ENCODE assay signal across 8 cellular contexts in the genomic region with DNA sequence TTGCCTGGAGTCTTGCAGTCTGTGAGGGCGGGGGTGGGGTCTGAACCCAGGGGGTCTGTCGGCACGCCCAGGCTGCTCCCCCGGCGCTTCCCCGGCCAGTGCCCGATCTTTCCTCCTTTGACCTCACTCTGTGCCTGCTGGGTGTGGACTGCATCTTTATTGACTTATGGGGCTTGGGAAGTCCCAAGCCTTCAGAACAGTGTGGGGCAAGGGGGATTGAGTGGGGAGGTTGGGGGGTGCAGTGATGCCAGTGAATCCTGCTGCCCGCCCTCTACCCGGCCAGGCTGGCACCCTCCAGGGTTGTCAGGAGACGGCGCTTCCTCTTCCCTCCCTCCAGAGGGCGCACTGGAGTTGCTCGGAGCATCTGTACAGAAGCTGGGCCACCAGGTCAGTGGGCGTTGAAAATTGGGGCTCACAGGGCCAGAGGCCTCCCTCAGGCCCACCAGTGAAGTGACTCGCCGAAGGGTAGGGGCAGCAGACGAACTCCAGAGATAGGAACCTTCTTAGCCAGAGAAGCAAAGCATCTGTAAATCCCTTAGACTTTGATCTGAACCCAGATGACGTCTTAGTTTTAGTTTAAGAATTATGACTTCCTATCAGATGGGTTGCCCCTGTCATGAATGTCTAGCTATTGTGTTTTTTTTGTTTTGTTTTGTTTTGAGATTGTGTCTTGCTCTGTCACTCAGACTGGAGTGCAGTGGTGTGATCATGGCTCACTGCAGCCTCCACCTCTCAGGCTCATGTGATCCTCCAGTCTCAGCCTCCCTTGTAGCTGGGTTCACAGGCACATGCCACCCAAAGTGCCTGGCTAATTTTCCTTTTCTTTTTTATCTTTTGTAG.
DNase-seq lines count a peak whose midpoint lies in the region; ATAC-seq and TF ChIP-seq lines count a peak whose summit lies in the region.

No MANE protein-coding gene starts in this region.

- H3K27ac ChIP-seq in DOHH2 (ENCODE audit: low read depth, low read length) (no peak overlapping the region), colonic mucosa (no peak overlapping the region), mesendoderm (ENCODE audit: low read depth, low read length) (no peak overlapping the region), substantia nigra (ENCODE audit: low read depth, low read length, poor library complexity, severe bottlenecking) (no peak overlapping the region)

- H3K79me2 ChIP-seq in DOHH2 (ENCODE audit: control insufficient read depth, low read length) = no peaks in the 10 kb centered on the region
- no peaks in the 10 kb centered on the region for H3K79me2 ChIP-seq in mesendoderm (ENCODE audit: control insufficient read depth, insufficient read depth, low read length)

- H3K56ac ChIP-seq in mesendoderm (ENCODE audit: low read length) = no peak overlapping the region

- no peaks in the 10 kb centered on the region for H3K9me2 ChIP-seq in DOHH2 (replicated peaks; ENCODE audit: control insufficient read depth, low read length)

- H3K4me3 ChIP-seq in DOHH2 (ENCODE audit: low read length) = no peak overlapping the region
- no peak overlapping the region for H3K4me3 ChIP-seq in colonic mucosa
- H3K4me3 ChIP-seq in mesendoderm (ENCODE audit: low read length) = no peak overlapping the region

- H3K23ac ChIP-seq in mesendoderm (ENCODE audit: low read length) = no peak overlapping the region

- no peak for ATAC-seq in GM21390 (IDR thresholded peaks at IDR 0.05; ENCODE audit: unreplicated experiment)

- H3K36me3 ChIP-seq in DOHH2 (ENCODE audit: control insufficient read depth, low read length) = no peaks in the 10 kb centered on the region
- no peaks in the 10 kb centered on the region for H3K36me3 ChIP-seq in colonic mucosa
- H3K36me3 ChIP-seq in mesendoderm (ENCODE audit: control insufficient read depth, insufficient read depth, low read length) = no peaks in the 10 kb centered on the region

- H4K8ac ChIP-seq in mesendoderm (ENCODE audit: low read depth, low read length) = no peak overlapping the region

- H3K9ac ChIP-seq in colonic mucosa (ENCODE audit: low read depth in 2 of 2, low read length in 2 of 2) (no peak overlapping the region), mesendoderm (ENCODE audit: low read length) (no peak overlapping the region)

- H4K5ac ChIP-seq in mesendoderm (ENCODE audit: low read length) = no peak overlapping the region

- H3K18ac ChIP-seq in mesendoderm (ENCODE audit: low read length) = no peak overlapping the region

- no peaks in the 10 kb centered on the region for H3K79me1 ChIP-seq in mesendoderm (ENCODE audit: low read length)

- H2AK5ac ChIP-seq in mesendoderm (ENCODE audit: low read length) = no peak overlapping the region

- H2BK5ac ChIP-seq in mesendoderm (ENCODE audit: low read length) = no peak overlapping the region

- H3K27me3 ChIP-seq in DOHH2 (ENCODE audit: control insufficient read depth, low read length) = peaks cover 2% of the 10 kb centered on the region; the same call in 1 of the 2 replicates
- H3K27me3 ChIP-seq in colonic mucosa = no peaks in the 10 kb centered on the region
- no peaks in the 10 kb centered on the region for H3K27me3 ChIP-seq in mesendoderm (ENCODE audit: insufficient read depth, low read length, poor library complexity)

- H3K9me3 ChIP-seq in DOHH2 (ENCODE audit: control insufficient read depth, insufficient read depth, low read length) (no peaks in the 10 kb centered on the region), colonic mucosa (no peaks in the 10 kb centered on the region)

- DNase-seq in LHCN-M2 (ENCODE audit: low read depth) = peak; percentile 30
- peak; percentile 20 for DNase-seq in activated CD4-positive, CD25-positive, alpha-beta regulatory T cell treated with anti-CD3 and anti-CD28 coated beads, Interleukin-2, amount 50 U/mL, for 16 hours (ENCODE audit: low read depth, low spot score)
- peak; percentile 75 for DNase-seq in colonic mucosa
- peak; percentile 53 for DNase-seq in mesendoderm
- DNase-seq in substantia nigra (lab: John Stamatoyannopoulos, UW) = peak in 36 of 49 donors; percentile 8 to 70 (median 42)
- no peak for DNase-seq in mesenteric fat pad (ENCODE audit: low spot score)

- no peaks in the 10 kb centered on the region for H3F3A ChIP-seq in DOHH2 (ENCODE audit: control insufficient read depth, insufficient read depth)

- H3K4ac ChIP-seq in mesendoderm (ENCODE audit: low read depth, low read length) = no peak overlapping the region

- no CpG with 5 or more reads among the region's 18 CpGs for WGBS in mesendoderm (ENCODE audit: extremely low coverage, insufficient coverage, low lambda C conversion rate)

- no peak overlapping the region for H2BK120ac ChIP-seq in mesendoderm (ENCODE audit: low read depth, low read length)

- intact Hi-C loops in colonic mucosa (cut with DNase I) = no loop called here

- H3K4me2 ChIP-seq in DOHH2 (ENCODE audit: low read length) (no peak overlapping the region), mesendoderm (ENCODE audit: low read length) (no peak overlapping the region)

- TF ChIP-seq CTCF in DOHH2 (IDR thresholded peaks at IDR 0.05; ENCODE audit: low read depth, low read length, poor library complexity, severe bottlenecking) (peak; percentile 89), colonic mucosa (IDR thresholded peaks at IDR 0.05) (peak; percentile 71)

- H3K4me1 ChIP-seq in DOHH2 (ENCODE audit: control insufficient read depth, low read length) = no peaks in the 10 kb centered on the region
- H3K4me1 ChIP-seq in colonic mucosa = no peaks in the 10 kb centered on the region
- no peaks in the 10 kb centered on the region for H3K4me1 ChIP-seq in mesendoderm (ENCODE audit: control insufficient read depth, low read depth, low read length)

- H2BK15ac ChIP-seq in mesendoderm (replicated peaks; ENCODE audit: low read depth) = no peak overlapping the region

- no peaks in the 10 kb centered on the region for H4K20me1 ChIP-seq in DOHH2 (ENCODE audit: control insufficient read depth, insufficient read depth, low read depth, low read length)
